15 cellular contexts compared by ENCODE assay signal in genomic region chr12:6321905-6322304, GRCh38. TPM values are rescaled to one million over a fixed set of nuclear protein-coding genes. Genes with fewer than 3 reads are reported as not detected.
DNase-seq lines count a peak whose midpoint lies in the region; ATAC-seq and TF ChIP-seq lines count a peak whose summit lies in the region.
"Had no signal": no experiment of that assay in that cellular context is flagged by ENCODE, and none has a peak within 500 bp of the region (broad histone marks: within the 10 kb centered on the region; RNA-seq: fewer than 3 reads in every experiment).

No MANE protein-coding gene starts in this region.

- H3K4me3 ChIP-seq in heart right ventricle (no peak overlapping the region), urinary bladder (ENCODE audit: low read depth, low read length) (no peak overlapping the region)
- H3K4me3 ChIP-seq: dorsolateral prefrontal cortex had no signal

- DNase-seq in heart right ventricle, result no peak
- DNase-seq in cardiac septum (ENCODE audit: low spot score), result no peak
- DNase-seq in dermis blood vessel endothelial cell, result peak; percentile 40
- peak; percentile 54 for DNase-seq in medulla oblongata (ENCODE audit: extremely low spot score)
- DNase-seq in glomerular visceral epithelial cell (ENCODE audit: extremely low spot score), result no peak
- DNase-seq: activated CD4-positive, alpha-beta T cell treated with anti-CD3 and anti-CD28 coated beads for 1 hour; aorta; DMS79 treated with DMSO at 0.1 percent for 48 hours; dorsolateral prefrontal cortex had no signal

- ATAC-seq in heart right ventricle, result peak in 4 of 8 donors; percentile 14 to 40 (median 18)
- ATAC-seq in GM18511 (IDR thresholded peaks at IDR 0.05; ENCODE audit: unreplicated experiment), result no peak
- ATAC-seq in GM21529 (IDR thresholded peaks at IDR 0.05; ENCODE audit: unreplicated experiment), result no peak

- H3K4me1 ChIP-seq in heart right ventricle (peaks cover 16 to 62% (median 49%) of the 10 kb centered on the region in 9 donors), urinary bladder (ENCODE audit: insufficient read depth) (no peaks in the 10 kb centered on the region)

- no peaks in the 10 kb centered on the region for H3K9me3 ChIP-seq in heart right ventricle
- H3K9me3 ChIP-seq: neutrophil had no signal

- intact Hi-C loops in heart right ventricle (cut with DNase I), result loop anchor here in 3 of 10 donors (10.0 kb wide), 2 partner anchors 53 to 143 kb away; partner anchors contain the start of gene SCNN1A (in 1 of the 3)
- intact Hi-C loops in cardiac septum (cut with DNase I), result no loop called here

- no peaks in the 10 kb centered on the region for H3K27me3 ChIP-seq in heart right ventricle
- H3K27me3 ChIP-seq: dorsolateral prefrontal cortex had no signal

- WGBS in heart right ventricle, 2 donors, result 55 to 67% methylated on average over 6 of the region's 6 CpGs
- WGBS in urinary bladder, result 85% methylated on average over 6 of the region's 6 CpGs

- TF ChIP-seq CTCF in heart right ventricle (IDR thresholded peaks at IDR 0.05), result no peak

- peak overlapping the region in 8 of 10 donors; percentile 63 to 88 (median 81) for H3K27ac ChIP-seq in heart right ventricle
- H3K27ac ChIP-seq in urinary bladder (ENCODE audit: low read depth), result peak overlapping the region; percentile 14
- H3K27ac ChIP-seq: neutrophil had no signal

- H3K36me3 ChIP-seq in heart right ventricle (peaks cover 0 to 19% (median 0%) of the 10 kb centered on the region in 9 donors), urinary bladder (ENCODE audit: insufficient read depth) (no peaks in the 10 kb centered on the region)

RNA-seq across cellular contexts. Expression of gene PLEKHG6, which starts 11.4 kb away (rescaled TPM):
- total RNA-seq in heart right ventricle, result 1 to 10 TPM in 2 of 10 donors, under 1 TPM in 3, not detected in 5; 0.13 to 1.9 (median 0.81) TPM
- 1 to 10 TPM; 1.1 to 1.6 TPM for polyA plus RNA-seq in heart right ventricle
- 0.30 TPM for total RNA-seq in cardiac septum
- 0.09 TPM in 1 of 2 replicates, not detected in the other for total RNA-seq in dermis blood vessel endothelial cell
- total RNA-seq in urinary bladder, result 6.2 TPM
- 9.6 TPM for polyA plus RNA-seq in urinary bladder
- total RNA-seq: MCF 10A had no signal

RNA-seq across cellular contexts. Expression of gene TNFRSF1A, which starts 20.0 kb away (rescaled TPM):
- total RNA-seq in heart right ventricle (100 to 1,000 TPM in 1 of 10 donors, 10 to 100 TPM in 9; 29.4 to 100 (median 39.2) TPM), cardiac septum (60.0 TPM), dermis blood vessel endothelial cell (58.9 and 67.6 TPM in 2 replicates), urinary bladder (56.1 TPM)
- polyA plus RNA-seq in heart right ventricle (10 to 100 TPM; 34.4 to 75.7 TPM), urinary bladder (223 TPM)

RNA-seq across cellular contexts. Expression of gene SCNN1A, which starts 53.5 kb away (rescaled TPM):
- total RNA-seq in heart right ventricle (1 to 10 TPM in 1 of 10 donors, under 1 TPM in 5, not detected in 4; 0.17 to 1.1 (median 0.49) TPM), cardiac septum (0.46 TPM), dermis blood vessel endothelial cell (1.5 and 7.1 TPM in 2 replicates), urinary bladder (5.7 TPM)
- polyA plus RNA-seq in heart right ventricle (under 1 TPM; 0.15 to 0.23 TPM), urinary bladder (10.4 TPM)
- total RNA-seq: frontal cortex had no signal

Comparison
In these comparisons a context has a peak if more than half of its experiments do, and no peak if none do; other contexts are left out.
1. DNase-seq: peak in dermis blood vessel endothelial cell (single experiment) and medulla oblongata (single experiment); none in heart right ventricle (0 of 2), cardiac septum (single experiment) and glomerular visceral epithelial cell (single experiment).